In genomic region chr6:30779850-30780641, GRCh38 we compare ENCODE assay signal across 1 cellular context.
TF ChIP-seq lines count a peak whose summit lies in the region.

No MANE protein-coding gene starts in this region.

TF ChIP-seq in A549, 52 proteins besides CTCF, POLR2A, EP300 and RAD21:
- no peak for TF ChIP-seq HOXB13 (CRISPR knock-in tag; IDR thresholded peaks at IDR 0.05; ENCODE audit: low read depth)
- TF ChIP-seq FOSL2 (IDR thresholded peaks at IDR 0.05), result no peak
- no peak for TF ChIP-seq FOSL2 (CRISPR knock-in tag; IDR thresholded peaks at IDR 0.05)
- TF ChIP-seq HDAC2 (IDR thresholded peaks at IDR 0.05), result no peak
- no peak for TF ChIP-seq TFCP2L1 (CRISPR knock-in tag; IDR thresholded peaks at IDR 0.05)
- TF ChIP-seq BHLHE40 (IDR thresholded peaks at IDR 0.05; ENCODE audit: low read depth, low read length), result no peak
- no peak for TF ChIP-seq RNF2 (IDR thresholded peaks at IDR 0.05; ENCODE audit: borderline replicate concordance, low read depth)
- no peak for TF ChIP-seq MAZ (IDR thresholded peaks at IDR 0.05; ENCODE audit: borderline replicate concordance, low read depth, low read length)
